Comparison of ENCODE assay signal across 22 cellular contexts in genomic region chr3:123297627-123297899, GRCh38.
A peak's percentile ranks its signal among the peaks of the same experiment; 100 is the strongest.
DNase-seq lines count a peak whose midpoint lies in the region; TF ChIP-seq lines count a peak whose summit lies in the region.
"Had no signal": no experiment of that assay in that cellular context is flagged by ENCODE, and none has a peak within 500 bp of the region (broad histone marks: within the 10 kb centered on the region; RNA-seq: fewer than 3 reads in every experiment).

No MANE protein-coding gene starts in this region.

- H3K4me3 ChIP-seq in mammary epithelial cell (replicated peaks in 1 of 3; ENCODE audit: insufficient read depth in 1 of 3, low read depth in 2 of 3, low read length in 3 of 3), result no peak overlapping the region
- H3K4me3 ChIP-seq in Karpas-422 (ENCODE audit: low read length), result no peak overlapping the region
- no peak overlapping the region for H3K4me3 ChIP-seq in brain microvascular endothelial cell (ENCODE audit: low read depth, low read length)
- no peak overlapping the region for H3K4me3 ChIP-seq in spleen
- H3K4me3 ChIP-seq: SJCRH30, tibial artery had no signal

- intact Hi-C loops in MCF 10A (cut with micrococcal nuclease) (no loop called here), mammary epithelial cell (cut with micrococcal nuclease) (no loop called here), spleen (cut with DNase I; ENCODE audit: low total_unique reads) (no loop called here)

- no peaks in the 10 kb centered on the region for H3K79me2 ChIP-seq in mammary epithelial cell (ENCODE audit: insufficient read depth, low read length)
- H3K79me2 ChIP-seq in Karpas-422 (ENCODE audit: low read length), result no peaks in the 10 kb centered on the region
- H3K79me2 ChIP-seq: parathyroid adenoma had no signal

- no peak overlapping the region for H3K4me3 Mint-ChIP-seq in MCF 10A (ENCODE audit: unreplicated experiment)
- H3K4me3 Mint-ChIP-seq: activated naive CD8-positive, alpha-beta T cell treated with anti-CD3 and anti-CD28 coated beads for 36 hours; activated T-cell treated with anti-CD3 and anti-CD28 coated beads, Interleukin-2, amount 50 U/mL, for 4 hours; memory B cell; naive thymus-derived CD4-positive, alpha-beta T cell; T-helper 2 cell treated with Interferon-gamma antibody and Interleukin-4, amounts not matched to agents 5 μg/mL and 100 μg/mL, for 36 hours had no signal

- CTCF ChIA-PET in MCF 10A (lab: Yijun Ruan, JAX), result interaction anchor here (1.0 to 1.2 kb wide), 2 partner anchors 10 to 32 kb away, joined by 5 read pairs; no protein-coding TSS in a partner anchor
- CTCF ChIA-PET in mammary epithelial cell (lab: Charles Lee; ENCODE audit: low non-redundant PET), result no interaction called here

- TF ChIP-seq POLR2A in spleen (IDR thresholded peaks at IDR 0.05), result no peak

- DNase-seq in MCF 10A (ENCODE audit: unreplicated experiment) (no peak), mammary epithelial cell (no peak), Karpas-422 (peak; percentile 51), brain microvascular endothelial cell (no peak), spleen (peak; percentile 70), epidermal melanocyte (ENCODE audit: insufficient read length, low spot score) (no peak)
- DNase-seq in stimulated activated CD4-positive, alpha-beta T cell treated with anti-CD3 and anti-CD28 coated beads, Interleukin-2, amount 100 ng/mL, for 48 hours, result no peak
- DNase-seq in activated naive CD4-positive, alpha-beta T cell treated with Interleukin-2 at 50 U/mL for 16 hours, result no peak
- DNase-seq: activated CD4-positive, CD25-positive, alpha-beta regulatory T cell; activated naive CD8-positive, alpha-beta T cell treated with anti-CD3 and anti-CD28 coated beads for 36 hours; activated T-cell treated with anti-CD3 and anti-CD28 coated beads, Interleukin-2, amount 50 U/mL, for 4 hours; COR-L47; islet precursor cell; naive thymus-derived CD4-positive, alpha-beta T cell; NCI-H1436 treated with DMSO at 0.1 percent for 48 hours; NCI-H345; stimulated activated naive CD4-positive, alpha-beta T cell treated with Interleukin-2 at 50 U/mL for 16 hours had no signal

- TF ChIP-seq CTCF in MCF 10A (IDR thresholded peaks at IDR 0.05; ENCODE audit: unreplicated experiment) (peak; percentile 11), mammary epithelial cell (conservative IDR thresholded peaks at IDR 0.05 in 1 of 2, IDR thresholded peaks at IDR 0.05 in 1 of 2; ENCODE audit: extremely low read depth in 1 of 2, insufficient read depth in 1 of 2, low read depth in 1 of 2, low read length in 2 of 2) (peak in 1 of 2 donors; percentile 4), brain microvascular endothelial cell (IDR thresholded peaks at IDR 0.05; ENCODE audit: low read depth, low read length, missing control alignments) (peak; percentile 11), spleen (IDR thresholded peaks at IDR 0.05 in 8 of 11, conservative IDR thresholded peaks at IDR 0.05 in 3 of 11) (no peak)

- POLR2A ChIA-PET in MCF 10A (lab: Yijun Ruan, JAX), result no interaction called here

- H3K9me2 ChIP-seq in Karpas-422 (replicated peaks; ENCODE audit: insufficient read depth, low read length), result no peaks in the 10 kb centered on the region

- H3K36me3 ChIP-seq in mammary epithelial cell (ENCODE audit: insufficient read depth, low read length), result no peaks in the 10 kb centered on the region
- no peaks in the 10 kb centered on the region for H3K36me3 ChIP-seq in Karpas-422 (ENCODE audit: insufficient read depth, low read length)
- no peaks in the 10 kb centered on the region for H3K36me3 ChIP-seq in brain microvascular endothelial cell (replicated peaks)
- peaks cover 0 to 20% (median 0%) of the 10 kb centered on the region in 6 donors for H3K36me3 ChIP-seq in spleen
- H3K36me3 ChIP-seq: SJCRH30 had no signal

- in situ Hi-C loops in mammary epithelial cell (cut with MboI; ENCODE audit: low sequenced_read_pairs in 2 of 2), result no loop called here
- in situ Hi-C loops in brain microvascular endothelial cell (cut with HindIII; ENCODE audit: low pct_ligation_motif_present, low sequenced_read_pairs), result no loop called here

- no peaks in the 10 kb centered on the region for H3K9me3 Mint-ChIP-seq in MCF 10A (ENCODE audit: unreplicated experiment)
- H3K9me3 Mint-ChIP-seq: activated naive CD8-positive, alpha-beta T cell treated with anti-CD3 and anti-CD28 coated beads for 36 hours; activated T-cell treated with anti-CD3 and anti-CD28 coated beads, Interleukin-2, amount 50 U/mL, for 4 hours; memory B cell; T-helper 2 cell treated with Interferon-gamma antibody and Interleukin-4, amounts not matched to agents 5 μg/mL and 100 μg/mL, for 36 hours had no signal

- no peak overlapping the region for H3K4me2 ChIP-seq in mammary epithelial cell (ENCODE audit: insufficient read depth, low read depth, low read length)
- no peak overlapping the region for H3K4me2 ChIP-seq in Karpas-422 (ENCODE audit: low read depth, low read length, poor library complexity, severe bottlenecking)

- H3K4me1 Mint-ChIP-seq in MCF 10A (ENCODE audit: insufficient read depth, unreplicated experiment), result peaks cover 6% of the 10 kb centered on the region
- H3K4me1 Mint-ChIP-seq: activated naive CD8-positive, alpha-beta T cell treated with anti-CD3 and anti-CD28 coated beads for 36 hours; memory B cell had no signal

- H3K27ac ChIP-seq in mammary epithelial cell (ENCODE audit: insufficient read depth, low read depth, low read length), result no peak overlapping the region
- H3K27ac ChIP-seq in Karpas-422 (ENCODE audit: low read length), result no peak overlapping the region
- H3K27ac ChIP-seq in brain microvascular endothelial cell, result no peak overlapping the region
- H3K27ac ChIP-seq in spleen, result no peak overlapping the region
- H3K27ac ChIP-seq: parathyroid adenoma, SJCRH30, tibial artery had no signal

- H3K9me3 ChIP-seq in mammary epithelial cell (replicated peaks; ENCODE audit: insufficient read depth, low read length), result no peaks in the 10 kb centered on the region
- no peaks in the 10 kb centered on the region for H3K9me3 ChIP-seq in Karpas-422 (ENCODE audit: low read length)
- no peaks in the 10 kb centered on the region for H3K9me3 ChIP-seq in spleen
- H3K9me3 ChIP-seq: SJCRH30, tibial artery had no signal

- no peaks in the 10 kb centered on the region for H4K20me1 ChIP-seq in mammary epithelial cell (ENCODE audit: insufficient read depth, low read length)
- no peaks in the 10 kb centered on the region for H4K20me1 ChIP-seq in Karpas-422 (ENCODE audit: insufficient read depth, low read depth, low read length)

- peaks cover 39% of the 10 kb centered on the region for H3K27me3 Mint-ChIP-seq in MCF 10A (ENCODE audit: insufficient read depth, unreplicated experiment)
- H3K27me3 Mint-ChIP-seq: activated naive CD8-positive, alpha-beta T cell treated with anti-CD3 and anti-CD28 coated beads for 36 hours had no signal

- no peak overlapping the region for H2AFZ ChIP-seq in mammary epithelial cell (ENCODE audit: low read depth, low read length)
- no peak overlapping the region for H2AFZ ChIP-seq in Karpas-422 (ENCODE audit: low read length)
- H2AFZ ChIP-seq: parathyroid adenoma had no signal

- no peak overlapping the region for H3K27ac Mint-ChIP-seq in MCF 10A (ENCODE audit: low read depth, unreplicated experiment)
- H3K27ac Mint-ChIP-seq: activated naive CD8-positive, alpha-beta T cell treated with anti-CD3 and anti-CD28 coated beads for 36 hours; memory B cell; naive thymus-derived CD4-positive, alpha-beta T cell; T-helper 2 cell treated with Interferon-gamma antibody and Interleukin-4, amounts not matched to agents 5 μg/mL and 100 μg/mL, for 36 hours had no signal

- no peaks in the 10 kb centered on the region for H3K36me3 Mint-ChIP-seq in MCF 10A (ENCODE audit: insufficient read depth, unreplicated experiment)
- H3K36me3 Mint-ChIP-seq: activated naive CD8-positive, alpha-beta T cell treated with anti-CD3 and anti-CD28 coated beads for 36 hours; memory B cell; naive thymus-derived CD4-positive, alpha-beta T cell had no signal

- 91% methylated on average over 6 of the region's 6 CpGs for WGBS in mammary epithelial cell (ENCODE audit: low coverage, missing lambda C conversion rate)
- 78 to 90% (median 84%) methylated on average over 6 of the region's 6 CpGs for WGBS in spleen, 5 donors

- peaks cover 10% of the 10 kb centered on the region for H3K4me1 ChIP-seq in mammary epithelial cell (ENCODE audit: insufficient read depth, low read length)
- peaks cover 28% of the 10 kb centered on the region for H3K4me1 ChIP-seq in Karpas-422 (ENCODE audit: low read length)
- no peaks in the 10 kb centered on the region for H3K4me1 ChIP-seq in spleen
- H3K4me1 ChIP-seq: parathyroid adenoma, SJCRH30, tibial artery had no signal

- BruUV-seq in MCF 10A (replicated peaks; lab: Mats Ljungman, UMichigan), result no TSS peak
- no TSS peak for BruUV-seq in mammary epithelial cell (replicated peaks; lab: Mats Ljungman, UMichigan)

- dilution Hi-C loops in mammary epithelial cell (cut with HindIII; ENCODE audit: low sequenced_read_pairs), result no loop called here

- no peak overlapping the region for H3K9ac ChIP-seq in mammary epithelial cell (ENCODE audit: insufficient read depth, low read length)
- H3K9ac ChIP-seq in Karpas-422 (ENCODE audit: low read length), result no peak overlapping the region
- H3K9ac ChIP-seq: parathyroid adenoma had no signal

- H3K27me3 ChIP-seq in mammary epithelial cell (ENCODE audit: insufficient read depth, low read length) (no peaks in the 10 kb centered on the region), Karpas-422 (ENCODE audit: low read length) (no peaks in the 10 kb centered on the region), brain microvascular endothelial cell (replicated peaks) (no peaks in the 10 kb centered on the region), spleen (replicated peaks in 1 of 7) (peaks cover 0 to 9% (median 0%) of the 10 kb centered on the region in 7 donors)
- H3K27me3 ChIP-seq: tibial artery had no signal

Comparison
In these comparisons a context has a peak if more than half of its experiments do, and no peak if none do; other contexts are left out.
1. DNase-seq: peak in Karpas-422 (single experiment) and spleen (single experiment); none in MCF 10A (single experiment), mammary epithelial cell (single experiment), brain microvascular endothelial cell (single experiment), stimulated activated CD4-positive, alpha-beta T cell treated with anti-CD3 and anti-CD28 coated beads, Interleukin-2, amount 100 ng/mL, for 48 hours (0 of 2), activated naive CD4-positive, alpha-beta T cell treated with Interleukin-2 at 50 U/mL for 16 hours (single experiment) and epidermal melanocyte (single experiment).
2. CTCF ChIP-seq: peak in MCF 10A (single experiment) and brain microvascular endothelial cell (single experiment); none in spleen (0 of 11).